18 cellular contexts compared by ENCODE assay signal in genomic region chr3:122263974-122264588, GRCh38.
"Had no signal": no experiment of that assay in that cellular context is flagged by ENCODE, and none has a peak within 500 bp of the region (broad histone marks: within the 10 kb centered on the region; RNA-seq: fewer than 3 reads in every experiment).

No MANE protein-coding gene starts in this region.

- H3K4me1 ChIP-seq: adrenal gland, pancreas, right lobe of liver, testis had no signal

- H3K36me3 Mint-ChIP-seq: activated naive CD4-positive, alpha-beta T cell treated with anti-CD3 and anti-CD28 coated beads, Interleukin-2, amount 50 U/mL, for 24 hours; naive thymus-derived CD8-positive, alpha-beta T cell; type B pancreatic cell had no signal

- ATAC-seq: heart right ventricle; naive thymus-derived CD8-positive, alpha-beta T cell; pancreas; right lobe of liver had no signal

- H3K27ac Mint-ChIP-seq: activated naive CD4-positive, alpha-beta T cell treated with anti-CD3 and anti-CD28 coated beads, Interleukin-2, amount 50 U/mL, for 24 hours; naive thymus-derived CD8-positive, alpha-beta T cell; type B pancreatic cell had no signal

- H3K27me3 ChIP-seq: adrenal gland, pancreas, right lobe of liver, testis had no signal

- DNase-seq: activated CD4-positive, alpha-beta T cell treated with anti-CD3 and anti-CD28 coated beads, Interleukin-2, amount 50 U/mL, for 1 hour; activated CD4-positive, CD25-positive, alpha-beta regulatory T cell treated with anti-CD3 and anti-CD28 coated beads, Interleukin-2, amount 50 U/mL, for 72 hours; activated gamma-delta T cell; adrenal gland; cerebellar nuclear complex; cortex of kidney; heart right ventricle; mesenchymal stem cell; naive thymus-derived CD8-positive, alpha-beta T cell; pancreas; right lobe of liver; small intestine; stimulated activated CD4-positive, alpha-beta T cell treated with anti-CD3 and anti-CD28 coated beads, Interleukin-15, amount 100 ng/mL, for 24 hours; stimulated activated CD4-positive, alpha-beta T cell treated with anti-CD3 and anti-CD28 coated beads, Interleukin-2, amount 100 ng/mL, for 48 hours; T1000; testis had no signal

- H3K9me3 Mint-ChIP-seq: activated naive CD4-positive, alpha-beta T cell treated with anti-CD3 and anti-CD28 coated beads, Interleukin-2, amount 50 U/mL, for 24 hours; naive thymus-derived CD8-positive, alpha-beta T cell; type B pancreatic cell had no signal

- H3K4me3 ChIP-seq: adrenal gland, heart right ventricle, pancreas, right lobe of liver, testis had no signal

- H3K27ac ChIP-seq: adrenal gland, heart right ventricle, pancreas, right lobe of liver, testis had no signal

- H3K36me3 ChIP-seq: adrenal gland, heart right ventricle, pancreas, right lobe of liver had no signal
